ENCODE assay signal across 8 cellular contexts in genomic region chr21:42973991-42974831, GRCh38. TPM values are rescaled to one million over a fixed set of nuclear protein-coding genes. Genes with fewer than 3 reads are reported as not detected.
DNase-seq lines count a peak whose midpoint lies in the region; ATAC-seq and TF ChIP-seq lines count a peak whose summit lies in the region.

Gene PKNOX1, plus strand, starts transcription at chr21:42974562. Its CDS starts 29,820 bp downstream, at chr21:43004382.

- H3K27me3 Mint-ChIP-seq in nephron (ENCODE audit: low read depth) = no peaks in the 10 kb centered on the region

- peak within 1 kb of the TSS; percentile 97 for H3K4me2 ChIP-seq in MM.1S (ENCODE audit: low read depth, low read length)

- peaks cover 39% of the 10 kb centered on the region for H3K79me2 ChIP-seq in MM.1S (ENCODE audit: low read length)

- H2AFZ ChIP-seq in MM.1S (ENCODE audit: low read length) = peak within 1 kb of the TSS; percentile 93

- peaks cover 7% of the 10 kb centered on the region for H3K4me1 Mint-ChIP-seq in nephron

- peak within 1 kb of the TSS; percentile 87 to 92 (median 92) for H3K4me3 Mint-ChIP-seq in nephron

- peaks cover 30% of the 10 kb centered on the region for H3K36me3 Mint-ChIP-seq in nephron (ENCODE audit: low read depth)

- peaks cover 15% of the 10 kb centered on the region for H3K4me1 ChIP-seq in MM.1S (ENCODE audit: low read length)

- H3F3A ChIP-seq in MM.1S (ENCODE audit: insufficient read depth, low read length) = peaks cover 10% of the 10 kb centered on the region; the same call in 1 of the 2 replicates

- H3K27ac Mint-ChIP-seq in nephron = peak within 1 kb of the TSS; percentile 77 to 98 (median 97)

- H3K4me3 ChIP-seq in MM.1S (ENCODE audit: low read length) = peak within 1 kb of the TSS; percentile 80
- peak within 1 kb of the TSS; percentile 85 for H3K4me3 ChIP-seq in fibroblast of the aortic adventitia (ENCODE audit: low read depth, low read length)

- peak; percentile 100 for DNase-seq in GDM1 (lab: John Stamatoyannopoulos, UW)
- DNase-seq in HCEC 1CT = peak; percentile 98
- peak; percentile 100 for DNase-seq in MM.1S
- peak; percentile 80 for DNase-seq in SHP77 treated with DMSO at 0.1 percent for 48 hours (lab: John Stamatoyannopoulos, UW)
- peak; percentile 100 for DNase-seq in activated effector memory CD4-positive, alpha-beta T cell treated with anti-CD3 and anti-CD28 coated beads, Interleukin-2, amount 50 U/mL, for 16 hours
- peak; percentile 98 for DNase-seq in fibroblast of the aortic adventitia (ENCODE audit: low read depth)
- peak; percentile 99 for DNase-seq in stimulated activated naive CD8-positive, alpha-beta T cell treated with anti-CD3 and anti-CD28 coated beads, Interleukin-15, Interleukin-2, amounts not matched to agents 100 U/mL and 50 U/mL, for 24 hours

- H3K9me3 ChIP-seq in MM.1S (replicated peaks; ENCODE audit: insufficient read depth, low read length) = no peaks in the 10 kb centered on the region

- H4K20me1 ChIP-seq in MM.1S (ENCODE audit: insufficient read depth, low read length) = no peaks in the 10 kb centered on the region

- TF ChIP-seq CTCF in MM.1S (IDR thresholded peaks at IDR 0.05; ENCODE audit: low read length) (peak; percentile 27; the same call in 1 of the 2 replicates), fibroblast of the aortic adventitia (IDR thresholded peaks at IDR 0.05; ENCODE audit: insufficient read depth, low read length) (peak; percentile 4), nephron (IDR thresholded peaks at IDR 0.05; ENCODE audit: unreplicated experiment in 3 of 3) (no peak)

- H3K27ac ChIP-seq in MM.1S (ENCODE audit: low read length) = peak within 1 kb of the TSS; percentile 63; the same call in 1 of the 2 replicates

- ATAC-seq in stimulated activated naive CD8-positive, alpha-beta T cell treated with anti-CD3 and anti-CD28 coated beads, Interleukin-15, Interleukin-2, amounts not matched to agents 100 U/mL and 50 U/mL, for 24 hours = peak; percentile 92

- H3K9me3 Mint-ChIP-seq in nephron = peaks cover 18% of the 10 kb centered on the region

- no peaks in the 10 kb centered on the region for H3K9me2 ChIP-seq in MM.1S (replicated peaks; ENCODE audit: insufficient read depth, low read length)

- no peaks in the 10 kb centered on the region for H3K27me3 ChIP-seq in MM.1S (replicated peaks; ENCODE audit: insufficient read depth, low read length)

- H3K9ac ChIP-seq in MM.1S (ENCODE audit: low read length) = peak within 1 kb of the TSS; percentile 86

- no peaks in the 10 kb centered on the region; the same call in 1 of the 2 replicates for H3K36me3 ChIP-seq in MM.1S (replicated peaks; ENCODE audit: insufficient read depth, low read length)

RNA-seq across cellular contexts. Expression of gene PKNOX1, which starts in this region (rescaled TPM):
- total RNA-seq in fibroblast of the aortic adventitia (ENCODE audit: low replicate concordance) = 11.2 and 12.7 TPM in 2 replicates

Comparison
In these comparisons a context has a peak if more than half of its experiments do, and no peak if none do; other contexts are left out.
1. Peak in every context shown above with its lines: DNase-seq, ATAC-seq, H3K4me3 ChIP-seq and H3K27ac ChIP-seq.
2. CTCF ChIP-seq: peak in MM.1S (single experiment) and fibroblast of the aortic adventitia (single experiment); none in nephron (0 of 3).